ENCODE assay signal across 8 cellular contexts in the genomic region with DNA sequence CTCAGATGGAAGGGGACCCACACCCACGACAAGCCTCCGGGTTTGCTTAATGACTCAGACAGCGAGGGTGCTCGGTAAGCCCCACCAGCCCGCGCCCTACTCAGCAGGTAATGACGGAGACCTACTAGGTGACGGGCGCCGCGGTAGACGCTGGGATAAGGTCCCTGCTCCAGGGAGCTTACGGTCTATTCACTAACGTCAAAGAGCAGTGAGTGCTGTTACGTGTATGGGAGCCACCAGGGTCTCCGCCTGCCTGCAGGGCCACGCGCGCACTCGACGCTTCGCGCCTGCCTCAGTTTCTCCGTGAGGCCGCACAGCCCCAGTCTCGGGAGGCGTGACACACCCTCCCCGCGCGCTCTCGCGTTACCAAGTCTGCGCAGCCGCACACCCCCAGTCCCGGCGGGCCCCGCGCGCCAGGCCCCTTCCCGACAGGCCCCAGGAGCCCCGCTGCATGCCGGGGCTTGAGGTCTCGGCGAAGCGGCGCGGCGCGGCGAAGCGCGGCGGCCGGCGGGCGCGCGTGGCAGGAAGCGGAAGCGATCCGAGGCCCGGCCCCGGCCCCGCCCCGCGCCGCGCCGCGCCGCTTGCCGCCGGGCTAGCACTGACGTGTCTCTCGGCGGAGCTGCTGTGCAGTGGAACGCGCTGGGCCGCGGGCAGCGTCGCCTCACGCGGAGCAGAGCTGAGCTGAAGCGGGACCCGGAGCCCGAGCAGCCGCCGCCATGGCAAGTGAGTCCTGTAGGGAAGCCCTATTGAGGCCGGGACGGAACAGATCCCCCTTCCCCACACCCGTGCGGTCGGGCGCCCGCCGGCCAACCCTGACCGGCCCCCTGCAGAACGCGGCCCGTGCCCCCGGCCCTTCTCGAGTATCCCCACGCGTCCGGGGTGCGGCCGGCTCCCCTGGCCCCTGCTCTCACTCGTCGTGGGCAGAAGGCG. TPM values are rescaled to one million over a fixed set of nuclear protein-coding genes. Genes with fewer than 3 reads are reported as not detected.
DNase-seq lines count a peak whose midpoint lies in the region; ATAC-seq, FAIRE-seq and TF ChIP-seq lines count a peak whose summit lies in the region.

Gene SEC61A1 (plus strand): TSS at position 601 of the 930 bp plus-strand sequence. CDS start 116 bp downstream, at position 717.

- ATAC-seq in GM18508 (IDR thresholded peaks at IDR 0.05; ENCODE audit: insufficient read depth, unreplicated experiment): peak; percentile 47
- peak; percentile 90 for ATAC-seq in HG02981 (IDR thresholded peaks at IDR 0.05; ENCODE audit: unreplicated experiment)
- ATAC-seq in aorta (ENCODE audit: low FRiP score): peak; percentile 98

- H3K79me2 ChIP-seq in astrocyte (ENCODE audit: insufficient read depth, low read length): peaks cover 53% of the 10 kb centered on the region

- DNase-seq in NCI-H2029 treated with DMSO at 0.1 percent for 48 hours (lab: John Stamatoyannopoulos, UW): peak; percentile 48
- DNase-seq in T-helper 22 cell (ENCODE audit: low read depth): peak; percentile 90
- DNase-seq in astrocyte (ENCODE audit: low read depth): peak; percentile 83
- DNase-seq in hepatic stellate cell (ENCODE audit: low spot score): peak; percentile 97
- peak; percentile 78 for DNase-seq in renal cortical epithelial cell (ENCODE audit: low read depth)
- DNase-seq in aorta: peak; percentile 97 to 98

- peaks cover 15% of the 10 kb centered on the region for H3K36me3 Mint-ChIP-seq in astrocyte (ENCODE audit: low read depth, unreplicated experiment)

- peaks cover 34% of the 10 kb centered on the region for H3K4me1 ChIP-seq in astrocyte (ENCODE audit: insufficient read depth, low read length)
- H3K4me1 ChIP-seq in aorta (ENCODE audit: control insufficient read depth in 1 of 2, insufficient read depth in 2 of 2, low read length in 2 of 2): peaks cover 3 to 16% of the 10 kb centered on the region in 2 donors

- H3K4me1 Mint-ChIP-seq in astrocyte (ENCODE audit: low read depth, unreplicated experiment): peaks cover 30% of the 10 kb centered on the region

- FAIRE-seq in astrocyte (lab: Jason Lieb, UNC): no peak

- H3K27me3 ChIP-seq in astrocyte (ENCODE audit: insufficient read depth, low read length) (peaks cover 1% of the 10 kb centered on the region), aorta (ENCODE audit: control insufficient read depth in 1 of 2, insufficient read depth in 2 of 2, low read length in 1 of 2) (no peaks in the 10 kb centered on the region)

- peak within 1 kb of the TSS; percentile 97 for H3K27ac Mint-ChIP-seq in astrocyte (ENCODE audit: unreplicated experiment)

- 0 to 1% methylated on average over 108 to 111 of the region's 111 CpGs for WGBS in aorta, 2 donors

- H3K9me3 Mint-ChIP-seq in astrocyte (ENCODE audit: unreplicated experiment): no peaks in the 10 kb centered on the region

- TF ChIP-seq CTCF in astrocyte (IDR thresholded peaks at IDR 0.05; ENCODE audit: insufficient read depth, low read depth, low read length): no peak

- H3K4me3 ChIP-seq in astrocyte (ENCODE audit: insufficient read depth, low read depth, low read length) (peak within 1 kb of the TSS; percentile 100), aorta (ENCODE audit: low read length in 2 of 2) (peak within 1 kb of the TSS; percentile 62 to 99)

- intact Hi-C loops in aorta (cut with DNase I): loop anchor here in 1 of 2 donors (10.0 kb wide), 2 partner anchors 377 to 457 kb away; partner anchors contain the start of genes ABTB1, MCM2 and TPRA1

- H3K4me3 Mint-ChIP-seq in astrocyte (ENCODE audit: unreplicated experiment): peak within 1 kb of the TSS; percentile 99

- peak within 1 kb of the TSS; percentile 97 for H3K4me2 ChIP-seq in astrocyte (ENCODE audit: low read length)

- H3K27me3 Mint-ChIP-seq in astrocyte (ENCODE audit: low read depth, unreplicated experiment): peaks cover 6% of the 10 kb centered on the region

- peaks cover 44% of the 10 kb centered on the region for H4K20me1 ChIP-seq in astrocyte (ENCODE audit: insufficient read depth, low read length)

- H3K9me3 ChIP-seq in astrocyte (ENCODE audit: insufficient read depth, low read depth, low read length): no peaks in the 10 kb centered on the region
- H3K9me3 ChIP-seq in aorta (ENCODE audit: control insufficient read depth, low read length): no peaks in the 10 kb centered on the region

- H3K27ac ChIP-seq in astrocyte (ENCODE audit: low read depth, low read length): peak within 1 kb of the TSS; percentile 94
- H3K27ac ChIP-seq in aorta (ENCODE audit: low read depth in 1 of 2, low read length in 2 of 2): peak within 1 kb of the TSS; percentile 74 to 91

- H2AFZ ChIP-seq in astrocyte (ENCODE audit: low read depth, low read length): peak within 1 kb of the TSS; percentile 98

- H3K9ac ChIP-seq in astrocyte (ENCODE audit: low read length): peak within 1 kb of the TSS; percentile 99

- H3K36me3 ChIP-seq in astrocyte (ENCODE audit: insufficient read depth, low read length): peaks cover 22% of the 10 kb centered on the region
- peaks cover 0 to 3% of the 10 kb centered on the region in 2 donors for H3K36me3 ChIP-seq in aorta (ENCODE audit: control insufficient read depth in 1 of 2, insufficient read depth in 2 of 2, low read length in 1 of 2)

RNA-seq across cellular contexts. Expression of gene SEC61A1, which starts in this region (rescaled TPM):
- total RNA-seq in astrocyte (400 and 432 TPM in 2 replicates), renal cortical epithelial cell (244 and 294 TPM in 2 replicates), aorta (100 to 1,000 TPM; 156 to 172 TPM)
- polyA plus RNA-seq in aorta: 100 to 1,000 TPM in 1 of 2 donors, 10 to 100 TPM in 1; 33.6 to 127 TPM

Comparison
In these comparisons a context has a peak if more than half of its experiments do, and no peak if none do; other contexts are left out.
1. Peak in every context shown above with its lines: DNase-seq, ATAC-seq, H3K4me3 ChIP-seq and H3K27ac ChIP-seq.
2. ATAC-seq: peak in every context shown above with its lines; median percentile 98 in aorta; 90 in HG02981; 47 in GM18508.